Comparison of ENCODE assay signal across 12 cellular contexts in the genomic region with DNA sequence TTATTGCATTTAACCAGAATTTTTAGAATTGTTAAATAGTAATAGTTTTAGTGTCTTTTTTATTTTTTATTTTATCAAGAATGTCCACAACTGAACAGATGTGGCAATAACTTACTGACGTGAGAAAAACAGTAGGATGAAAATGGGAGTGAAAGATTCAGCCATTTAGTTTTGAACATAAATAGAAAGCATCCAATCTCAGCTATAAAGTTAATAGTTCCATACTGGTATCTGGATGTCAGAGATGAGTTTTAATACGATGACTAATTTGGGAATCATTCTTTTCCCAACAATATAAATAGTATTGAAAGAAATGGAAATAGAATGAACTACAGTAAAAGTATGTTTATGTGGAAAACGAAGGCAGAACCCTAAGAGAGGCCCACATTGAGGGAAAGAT.
A peak's percentile ranks its signal among the peaks of the same experiment; 100 is the strongest.
DNase-seq lines count a peak whose midpoint lies in the region; ATAC-seq and TF ChIP-seq lines count a peak whose summit lies in the region.
"Had no signal": no experiment of that assay in that cellular context is flagged by ENCODE, and none has a peak within 500 bp of the region (broad histone marks: within the 10 kb centered on the region; RNA-seq: fewer than 3 reads in every experiment).

No MANE protein-coding gene starts in this region.

- H3K9me3 ChIP-seq in IMR-90 (ENCODE audit: control insufficient read depth, insufficient read depth, low read length) (no peaks in the 10 kb centered on the region), lower lobe of right lung (no peaks in the 10 kb centered on the region), tibial nerve (no peaks in the 10 kb centered on the region)
- no peaks in the 10 kb centered on the region for H3K9me3 ChIP-seq in naive thymus-derived CD4-positive, alpha-beta T cell (ENCODE audit: control insufficient read depth in 2 of 3, low read length in 3 of 3)

- H2AK5ac ChIP-seq in IMR-90 (ENCODE audit: low read depth, low read length) = 0 out of 2 replicates have a peak overlapping the region, but pooled peaks have one; percentile 63

- peak overlapping the region; percentile 81 for H3K14ac ChIP-seq in IMR-90 (replicated peaks; ENCODE audit: low read depth, low read length)

- peak overlapping the region; percentile 100 for H2BK5ac ChIP-seq in IMR-90 (ENCODE audit: low read depth, low read length, poor library complexity, severe bottlenecking)

- H3K4me1 ChIP-seq in IMR-90 (ENCODE audit: control insufficient read depth, insufficient read depth, low read length) = peaks cover 15% of the 10 kb centered on the region
- peaks cover 5% of the 10 kb centered on the region for H3K4me1 ChIP-seq in lower lobe of right lung
- H3K4me1 ChIP-seq in tibial nerve = peaks cover 0 to 80% (median 35%) of the 10 kb centered on the region in 4 donors
- H3K4me1 ChIP-seq in naive thymus-derived CD4-positive, alpha-beta T cell (ENCODE audit: control insufficient read depth in 2 of 2, insufficient read depth in 2 of 2, low read length in 2 of 2) = no peaks in the 10 kb centered on the region

- H3K27ac ChIP-seq in IMR-90 (ENCODE audit: insufficient read depth, low read length) (peak overlapping the region; percentile 96; the same call in 1 of the 2 replicates), lower lobe of right lung (peak overlapping the region; percentile 68), tibial nerve (peak overlapping the region; percentile 67 to 96 (median 90))
- H3K27ac ChIP-seq in naive thymus-derived CD4-positive, alpha-beta T cell (ENCODE audit: low read depth, low read length) = no peak overlapping the region

- H3K9ac ChIP-seq in IMR-90 (ENCODE audit: low read depth, low read length) = no peak overlapping the region

- H3K4ac ChIP-seq in IMR-90 (ENCODE audit: low read depth, low read length) = peak overlapping the region; percentile 78; the same call in 1 of the 2 replicates

- H3K4me2 ChIP-seq in IMR-90 (ENCODE audit: low read depth, low read length) = peak overlapping the region; percentile 80; the same call in 1 of the 2 replicates

- peak overlapping the region; percentile 73; the same call in 1 of the 3 replicates for H2BK15ac ChIP-seq in IMR-90 (ENCODE audit: low read depth, low read length)

- BruUV-seq in IMR-90 (replicated peaks; lab: Mats Ljungman, UMichigan) = no TSS peak

- ATAC-seq in IMR-90 (ENCODE audit: low read depth) (no peak), lower lobe of right lung (no peak), GM21515 (IDR thresholded peaks at IDR 0.05; ENCODE audit: unreplicated experiment) (no peak)
- no peak for ATAC-seq in naive thymus-derived CD4-positive, alpha-beta T cell
- ATAC-seq: K562 had no signal

- WGBS in IMR-90 (ENCODE audit: extremely low coverage in 2 of 2, insufficient read length in 1 of 2), 2 experiments = no CpG with 5 or more reads among the region's 3 CpGs
- WGBS in tibial nerve, 2 donors = 27% methylated on average over 3 of the region's 3 CpGs

- no peak for TF ChIP-seq EP300 in tibial nerve (IDR thresholded peaks at IDR 0.05)

- H3K56ac ChIP-seq in IMR-90 (ENCODE audit: extremely low read depth, insufficient read depth, low read length) = peak overlapping the region; percentile 54; the same call in 1 of the 2 replicates

- peak overlapping the region; percentile 92 for H2BK120ac ChIP-seq in IMR-90 (ENCODE audit: low read depth, low read length)

- no peaks in the 10 kb centered on the region for H3K9me3 Mint-ChIP-seq in chondrocyte (ENCODE audit: low read depth)
- H3K9me3 Mint-ChIP-seq in naive thymus-derived CD4-positive, alpha-beta T cell = no peaks in the 10 kb centered on the region
- H3K9me3 Mint-ChIP-seq: central memory CD8-positive, alpha-beta T cell had no signal

- dilution Hi-C loops in IMR-90 (cut with HindIII; ENCODE audit: low sequenced_read_pairs, unreplicated experiment) = no loop called here

- H3K4me3 ChIP-seq in IMR-90 (ENCODE audit: insufficient read depth, low read depth, low read length) (no peak overlapping the region), lower lobe of right lung (no peak overlapping the region), tibial nerve (no peak overlapping the region)
- no peak overlapping the region for H3K4me3 ChIP-seq in naive thymus-derived CD4-positive, alpha-beta T cell (ENCODE audit: low read length)
- H3K4me3 ChIP-seq: K562, skin epidermis had no signal

- no peak for TF ChIP-seq CTCF in IMR-90 (conservative IDR thresholded peaks at IDR 0.05; ENCODE audit: low read depth, low read length)
- no peak for TF ChIP-seq CTCF in chondrocyte (IDR thresholded peaks at IDR 0.05)
- TF ChIP-seq CTCF in lower lobe of right lung (IDR thresholded peaks at IDR 0.05) = no peak
- no peak for TF ChIP-seq CTCF in tibial nerve (IDR thresholded peaks at IDR 0.05)

- peak; percentile 69 for DNase-seq in IMR-90
- DNase-seq in chondrocyte (ENCODE audit: low spot score) = no peak
- DNase-seq in lower lobe of right lung = no peak
- no peak for DNase-seq in tibial nerve (ENCODE audit: low spot score in 2 of 2)
- no peak for DNase-seq in naive thymus-derived CD4-positive, alpha-beta T cell
- DNase-seq in activated effector memory CD4-positive, alpha-beta T cell treated with anti-CD3 and anti-CD28 coated beads, Interleukin-2, amount 50 U/mL, for 16 hours = no peak
- no peak for DNase-seq in KG1 (lab: John Stamatoyannopoulos, UW)
- DNase-seq: T-helper 1 cell had no signal

- H2BK20ac ChIP-seq in IMR-90 (ENCODE audit: low read depth, low read length) = peak overlapping the region; percentile 78; the same call in 1 of the 2 replicates

- H3K27me3 ChIP-seq in IMR-90 (ENCODE audit: control insufficient read depth, insufficient read depth, low read length) (no peaks in the 10 kb centered on the region), lower lobe of right lung (ENCODE audit: low read depth) (no peaks in the 10 kb centered on the region), tibial nerve (no peaks in the 10 kb centered on the region)
- no peaks in the 10 kb centered on the region for H3K27me3 ChIP-seq in naive thymus-derived CD4-positive, alpha-beta T cell (ENCODE audit: control insufficient read depth in 2 of 2, insufficient read depth in 2 of 2, low read length in 2 of 2)

- H4K8ac ChIP-seq in IMR-90 (ENCODE audit: low read depth in 2 of 2, low read length in 2 of 2) = peak overlapping the region; percentile 38 to 62; a peak in 3 of 4 replicates

- no peaks in the 10 kb centered on the region for H3K27me3 Mint-ChIP-seq in chondrocyte (ENCODE audit: low read depth)
- peaks cover 0 to 6% (median 0%) of the 10 kb centered on the region in 5 donors for H3K27me3 Mint-ChIP-seq in naive thymus-derived CD4-positive, alpha-beta T cell

- H4K20me1 ChIP-seq in IMR-90 (ENCODE audit: insufficient read depth, low read length) = no peaks in the 10 kb centered on the region

- H3K9me1 ChIP-seq in IMR-90 (ENCODE audit: insufficient read depth, low read length) = peaks cover 10% of the 10 kb centered on the region

- POLR2A ChIA-PET in IMR-90 (lab: Charles Lee; ENCODE audit: unreplicated experiment) = no interaction called here
- POLR2A ChIA-PET in naive thymus-derived CD4-positive, alpha-beta T cell (lab: Charles Lee) = no interaction called here

- TF ChIP-seq POLR2A in IMR-90 (IDR thresholded peaks at IDR 0.05; ENCODE audit: low read depth, low read length) (no peak), tibial nerve (IDR thresholded peaks at IDR 0.05) (no peak)

- H2AFZ ChIP-seq in IMR-90 (replicated peaks; ENCODE audit: low read length, poor library complexity) = no peak overlapping the region

- CTCF ChIA-PET in IMR-90 (lab: Yijun Ruan, JAX) = interaction anchor here (0.9 to 1.2 kb wide), 2 partner anchors 27 to 143 kb away, joined by 3 to 4 read pairs; no protein-coding TSS in a partner anchor
- CTCF ChIA-PET in naive thymus-derived CD4-positive, alpha-beta T cell (lab: Charles Lee) = no interaction called here

- no peak for TF ChIP-seq RAD21 in IMR-90 (IDR thresholded peaks at IDR 0.05; ENCODE audit: low read length)

- peak overlapping the region; percentile 92; the same call in 1 of the 2 replicates for H3K18ac ChIP-seq in IMR-90 (ENCODE audit: low read depth, low read length)

- H4K91ac ChIP-seq in IMR-90 (ENCODE audit: insufficient read depth, low read depth, low read length) = peak overlapping the region; percentile 53; the same call in 1 of the 2 replicates

- peaks cover 86% of the 10 kb centered on the region for H3K4me1 Mint-ChIP-seq in chondrocyte (ENCODE audit: low read depth)
- peaks cover 0 to 4% (median 0%) of the 10 kb centered on the region in 7 donors for H3K4me1 Mint-ChIP-seq in naive thymus-derived CD4-positive, alpha-beta T cell
- H3K4me1 Mint-ChIP-seq: central memory CD8-positive, alpha-beta T cell had no signal

- H3K27ac Mint-ChIP-seq in chondrocyte (ENCODE audit: unreplicated experiment) = peak overlapping the region; percentile 100
- no peak overlapping the region for H3K27ac Mint-ChIP-seq in naive thymus-derived CD4-positive, alpha-beta T cell

- H3K23ac ChIP-seq in IMR-90 (ENCODE audit: low read depth, low read length) = peak overlapping the region; percentile 78; the same call in 1 of the 2 replicates

- H3K79me1 ChIP-seq in IMR-90 (ENCODE audit: low read depth in 1 of 2, low read length in 2 of 2) = peaks cover 6 to 25% of the 10 kb centered on the region in 2 experiments; a peak in 3 of 4 replicates

- H3K36me3 ChIP-seq in IMR-90 (ENCODE audit: control insufficient read depth, insufficient read depth, low read length) (peaks cover 4% of the 10 kb centered on the region), lower lobe of right lung (peaks cover 8% of the 10 kb centered on the region), tibial nerve (peaks cover 0 to 9% (median 0%) of the 10 kb centered on the region in 3 donors)
- no peaks in the 10 kb centered on the region for H3K36me3 ChIP-seq in naive thymus-derived CD4-positive, alpha-beta T cell (ENCODE audit: control insufficient read depth in 2 of 3, insufficient read depth in 3 of 3, low read length in 3 of 3)

- H2AK9ac ChIP-seq in IMR-90 (replicated peaks; ENCODE audit: low read depth, low read length, poor library complexity) = no peak overlapping the region

- H3K4me3 Mint-ChIP-seq in chondrocyte (ENCODE audit: unreplicated experiment) = peak overlapping the region; percentile 41
- no peak overlapping the region for H3K4me3 Mint-ChIP-seq in naive thymus-derived CD4-positive, alpha-beta T cell
- H3K4me3 Mint-ChIP-seq: central memory CD8-positive, alpha-beta T cell had no signal

- peaks cover 26% of the 10 kb centered on the region for H3K36me3 Mint-ChIP-seq in chondrocyte (ENCODE audit: low read depth)
- no peaks in the 10 kb centered on the region for H3K36me3 Mint-ChIP-seq in naive thymus-derived CD4-positive, alpha-beta T cell

- in situ Hi-C loops in IMR-90 (cut with MboI; ENCODE audit: low sequenced_read_pairs) = no loop called here

- peak overlapping the region; percentile 77; the same call in 1 of the 2 replicates for H4K5ac ChIP-seq in IMR-90 (ENCODE audit: low read depth, low read length)

- intact Hi-C loops in IMR-90 (cut with micrococcal nuclease) (loop anchor here (2.0 kb wide), 1 partner anchor 159 kb away; a partner anchor contains a TSS), lower lobe of right lung (cut with DNase I) (no loop called here)
- intact Hi-C loops in naive thymus-derived CD4-positive, alpha-beta T cell (cut with micrococcal nuclease) = no loop called here

TF ChIP-seq in IMR-90, 13 proteins besides CTCF, POLR2A, EP300 and RAD21 (continues in another document):
- TF ChIP-seq RFX5 (IDR thresholded peaks at IDR 0.05; ENCODE audit: low read depth, low read length) (no peak), NFE2L2 (IDR thresholded peaks at IDR 0.05; ENCODE audit: low read depth, low read length) (no peak), MXI1 (IDR thresholded peaks at IDR 0.05; ENCODE audit: borderline replicate concordance, low read depth, low read length) (no peak)
